In genomic region chr5:124859027-124859426, GRCh38 we compare ENCODE assay signal across 18 cellular contexts.
A peak's percentile ranks its signal among the peaks of the same experiment; 100 is the strongest.
DNase-seq lines count a peak whose midpoint lies in the region; ATAC-seq, FAIRE-seq and TF ChIP-seq lines count a peak whose summit lies in the region.
"Had no signal": no experiment of that assay in that cellular context is flagged by ENCODE, and none has a peak within 500 bp of the region (broad histone marks: within the 10 kb centered on the region; RNA-seq: fewer than 3 reads in every experiment).

No MANE protein-coding gene starts in this region.

- in situ Hi-C loops in HepG2 (cut with HindIII; ENCODE audit: extremely low pct_ligation_motif_present, low pct_unique_long_range_greater_than_20kb) = no loop called here
- in situ Hi-C loops in G401 (cut with HindIII; ENCODE audit: low sequenced_read_pairs) = no loop called here

- no peak overlapping the region for H3K4me3 ChIP-seq in right lobe of liver
- H3K4me3 ChIP-seq in HepG2 (replicated peaks in 1 of 3; ENCODE audit: insufficient read depth in 1 of 3, low read depth in 2 of 3, low read length in 3 of 3) = no peak overlapping the region
- peak overlapping the region; percentile 68 for H3K4me3 ChIP-seq in adipocyte (ENCODE audit: low read length)
- H3K4me3 ChIP-seq: cardiac muscle cell, HAP-1, upper lobe of left lung had no signal

- POLR2A ChIA-PET in HepG2 (lab: Yijun Ruan, JAX) = no interaction called here

- BruUV-seq in HepG2 (replicated peaks; lab: Mats Ljungman, UMichigan) = no TSS peak

- DNase-seq in right lobe of liver (peak in 1 of 3 donors; percentile 21), HepG2 (ENCODE audit: low spot score) (no peak), adipocyte (ENCODE audit: low read depth) (no peak), memory B cell (ENCODE audit: low spot score in 2 of 2) (peak in 1 of 2 donors; percentile 9), GM20000 (ENCODE audit: low spot score) (no peak), G401 (ENCODE audit: low spot score) (no peak), NCI-H82 (lab: John Stamatoyannopoulos, UW) (no peak)
- DNase-seq: activated CD4-positive, alpha-beta T cell treated with anti-CD3 and anti-CD28 coated beads, Interleukin-2, amount 50 U/mL, for 48 hours; activated gamma-delta T cell; DMS153; NCI-H2029; upper lobe of left lung had no signal

- no peaks in the 10 kb centered on the region for H3K27me3 ChIP-seq in right lobe of liver
- H3K27me3 ChIP-seq in HepG2 (ENCODE audit: control insufficient read depth in 1 of 2, insufficient read depth in 2 of 2, low read length in 2 of 2) = no peaks in the 10 kb centered on the region; a peak in 1 of 5 replicates
- no peaks in the 10 kb centered on the region for H3K27me3 ChIP-seq in adipocyte (replicated peaks; ENCODE audit: control insufficient read depth, insufficient read depth, low read length)
- H3K27me3 ChIP-seq: cardiac muscle cell, upper lobe of left lung had no signal

- 70% methylated on average over 4 of the region's 4 CpGs for WGBS in right lobe of liver (ENCODE audit: insufficient coverage, low coverage, low lambda C conversion rate, missing lambda C conversion rate)
- WGBS in HepG2 (ENCODE audit: low lambda C conversion rate) = 70% methylated on average over 4 of the region's 4 CpGs

- no peak overlapping the region for H3K4me2 ChIP-seq in HepG2 (ENCODE audit: low read depth, low read length)

- intact Hi-C loops in right lobe of liver (cut with DNase I) (no loop called here), HepG2 (cut with micrococcal nuclease; ENCODE audit: unreplicated experiment) (no loop called here)

- CTCF ChIA-PET in HepG2 (lab: Yijun Ruan, JAX; ENCODE audit: low intra/inter-chr PET ratio, low total read pairs) = no interaction called here

- no peak for TF ChIP-seq RAD21 in HepG2 (CRISPR knock-in tag; IDR thresholded peaks at IDR 0.05)

- H3K9me3 ChIP-seq in right lobe of liver (no peaks in the 10 kb centered on the region), HepG2 (ENCODE audit: low read length) (no peaks in the 10 kb centered on the region), adipocyte (ENCODE audit: control insufficient read depth, low read length) (no peaks in the 10 kb centered on the region)
- H3K9me3 ChIP-seq: HAP-1, upper lobe of left lung had no signal

- no peak for TF ChIP-seq EP300 in HepG2 (IDR thresholded peaks at IDR 0.05; ENCODE audit: low read depth in 2 of 2, low read length in 2 of 2)
- TF ChIP-seq EP300 in HepG2 (CRISPR knock-in tag; IDR thresholded peaks at IDR 0.05; ENCODE audit: borderline replicate concordance) = no peak

- H3K27ac ChIP-seq in right lobe of liver (no peak overlapping the region), HepG2 (ENCODE audit: extremely low read length, insufficient read depth, low read length) (no peak overlapping the region)
- H3K27ac ChIP-seq: cardiac muscle cell, upper lobe of left lung had no signal

- H3K79me2 ChIP-seq in HepG2 (ENCODE audit: insufficient read depth, low read length) = no peaks in the 10 kb centered on the region

- H3K27ac Mint-ChIP-seq in memory B cell = no peak overlapping the region
- H3K27ac Mint-ChIP-seq: naive thymus-derived CD8-positive, alpha-beta T cell had no signal

- no peaks in the 10 kb centered on the region for H3K4me1 ChIP-seq in right lobe of liver
- H3K4me1 ChIP-seq in HepG2 (ENCODE audit: insufficient read depth, low read length) = no peaks in the 10 kb centered on the region
- peaks cover 19% of the 10 kb centered on the region for H3K4me1 ChIP-seq in adipocyte (ENCODE audit: control insufficient read depth, insufficient read depth, low read length)
- H3K4me1 ChIP-seq: HAP-1, upper lobe of left lung had no signal

- no peak for TF ChIP-seq CTCF in right lobe of liver (IDR thresholded peaks at IDR 0.05)
- no peak for TF ChIP-seq CTCF in HepG2 (CRISPR knock-in tag; IDR thresholded peaks at IDR 0.05)
- TF ChIP-seq CTCF in GM20000 (IDR thresholded peaks at IDR 0.05; ENCODE audit: extremely low read depth, missing control alignments) = no peak

- no peaks in the 10 kb centered on the region for H3K36me3 Mint-ChIP-seq in memory B cell
- H3K36me3 Mint-ChIP-seq: naive thymus-derived CD8-positive, alpha-beta T cell had no signal

- H2AFZ ChIP-seq in HepG2 (ENCODE audit: low read length) = no peak overlapping the region

- no peaks in the 10 kb centered on the region for H3K9me3 Mint-ChIP-seq in memory B cell

- peaks cover 4% of the 10 kb centered on the region for H3K4me1 Mint-ChIP-seq in memory B cell

- no peak for FAIRE-seq in HepG2 (lab: Jason Lieb, UNC)
- FAIRE-seq: A204.1, GM12892 had no signal

- no peaks in the 10 kb centered on the region for H3K27me3 Mint-ChIP-seq in memory B cell

- no peaks in the 10 kb centered on the region for H3K36me3 ChIP-seq in right lobe of liver
- no peaks in the 10 kb centered on the region for H3K36me3 ChIP-seq in HepG2 (replicated peaks in 1 of 2; ENCODE audit: control insufficient read depth in 1 of 2, insufficient read depth in 2 of 2, low read length in 2 of 2)
- no peaks in the 10 kb centered on the region for H3K36me3 ChIP-seq in adipocyte (ENCODE audit: control insufficient read depth, insufficient read depth, low read length, severe bottlenecking)
- H3K36me3 ChIP-seq: cardiac muscle cell, HAP-1, upper lobe of left lung had no signal

- no peak for TF ChIP-seq POLR2A in right lobe of liver (IDR thresholded peaks at IDR 0.05)
- no peak for TF ChIP-seq POLR2A in HepG2 (IDR thresholded peaks at IDR 0.05; ENCODE audit: insufficient read depth in 1 of 2, low read depth in 2 of 2, low read length in 2 of 2)

- ATAC-seq in right lobe of liver (peak; percentile 44 to 83 (median 68)), HepG2 (no peak), memory B cell (ENCODE audit: low read depth) (peak; percentile 96), GM19023 (IDR thresholded peaks at IDR 0.05; ENCODE audit: unreplicated experiment) (no peak)
- ATAC-seq: naive thymus-derived CD8-positive, alpha-beta T cell had no signal

- H3K9ac ChIP-seq in HepG2 (ENCODE audit: insufficient read depth, low read depth, low read length) (no peak overlapping the region), adipocyte (ENCODE audit: low read length) (peak overlapping the region; percentile 5)

- H3K4me3 Mint-ChIP-seq in memory B cell = no peak overlapping the region
- H3K4me3 Mint-ChIP-seq: naive thymus-derived CD8-positive, alpha-beta T cell had no signal

- no peaks in the 10 kb centered on the region for H4K20me1 ChIP-seq in HepG2 (ENCODE audit: insufficient read depth, low read length)

TF ChIP-seq in HepG2, 621 proteins besides CTCF, POLR2A, EP300 and RAD21:
- no peak for TF ChIP-seq SRSF4 (IDR thresholded peaks at IDR 0.05; ENCODE audit: low read depth, low read length, poor library complexity, severe bottlenecking)
- TF ChIP-seq SALL1 (CRISPR knock-in tag; IDR thresholded peaks at IDR 0.05) = no peak
- no peak for TF ChIP-seq ZNF143 (CRISPR knock-in tag; IDR thresholded peaks at IDR 0.05)

Comparison
In these comparisons a context has a peak if more than half of its experiments do, and no peak if none do; other contexts are left out.
1. ATAC-seq: peak in right lobe of liver (4 of 4) and memory B cell (single experiment); none in HepG2 (single experiment) and GM19023 (single experiment).